ENCODE assay signal across 10 cellular contexts in the genomic region with DNA sequence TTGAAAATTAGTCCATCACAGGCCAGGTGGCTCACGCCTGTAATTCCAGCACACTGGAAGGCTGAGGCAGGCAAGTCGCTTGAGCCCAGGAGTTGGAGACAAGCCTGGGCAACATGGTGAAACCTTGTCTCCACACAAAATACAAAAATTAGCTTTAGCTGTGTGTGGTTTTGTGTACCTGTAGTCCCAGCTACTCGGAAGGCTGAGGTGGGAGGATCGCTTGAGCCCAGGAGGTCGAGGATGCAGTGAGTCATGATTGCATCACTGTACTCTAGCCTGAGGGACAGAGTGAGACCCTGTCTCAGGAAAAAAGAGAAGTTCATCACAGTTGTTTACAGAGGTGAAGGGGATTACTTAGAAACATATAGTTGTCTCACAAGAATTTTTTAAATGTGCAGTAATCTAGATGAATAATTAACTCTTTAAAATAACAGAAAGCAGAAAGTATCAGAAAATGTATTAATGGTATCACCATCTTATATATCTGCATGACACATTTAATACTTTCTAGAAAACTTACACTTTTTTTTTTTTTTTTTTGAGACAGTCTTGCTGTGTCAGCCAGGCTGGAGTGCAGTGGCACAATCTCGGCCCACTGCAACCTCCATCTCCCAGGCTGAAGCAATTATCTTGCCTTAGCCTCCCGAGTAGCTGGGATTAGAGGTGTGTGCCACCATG. TPM values are rescaled to one million over a fixed set of nuclear protein-coding genes. Genes with fewer than 3 reads are reported as not detected.
DNase-seq lines count a peak whose midpoint lies in the region; ATAC-seq and TF ChIP-seq lines count a peak whose summit lies in the region.
"Had no signal": no experiment of that assay in that cellular context is flagged by ENCODE, and none has a peak within 500 bp of the region (broad histone marks: within the 10 kb centered on the region; RNA-seq: fewer than 3 reads in every experiment).

No MANE protein-coding gene starts in this region.

- H3K56ac ChIP-seq in mesendoderm (ENCODE audit: low read length): peak overlapping the region; percentile 57

- H2BK120ac ChIP-seq in mesendoderm (ENCODE audit: low read depth, low read length): no peak overlapping the region

- H3K27ac Mint-ChIP-seq in activated naive CD8-positive, alpha-beta T cell treated with anti-CD3 and anti-CD28 coated beads for 36 hours: peak overlapping the region; percentile 85
- H3K27ac Mint-ChIP-seq: activated CD4-positive, alpha-beta T cell treated with anti-CD3 and anti-CD28 coated beads, Interleukin-2, amount 10 ng/mL, durations not matched to agents 24 days and 14 days had no signal

- no peak overlapping the region for H3K4me2 ChIP-seq in mesendoderm (ENCODE audit: low read length)

- no peaks in the 10 kb centered on the region for H3K4me1 ChIP-seq in mesendoderm (ENCODE audit: control insufficient read depth, low read depth, low read length)

- H3K4me3 ChIP-seq in MG63 (no peak overlapping the region), mesendoderm (ENCODE audit: low read length) (no peak overlapping the region)
- H3K4me3 ChIP-seq: cardiac muscle cell had no signal

- no peak overlapping the region for H4K5ac ChIP-seq in mesendoderm (ENCODE audit: low read length)

- no peak overlapping the region for H2AK5ac ChIP-seq in mesendoderm (ENCODE audit: low read length)

- no peak for TF ChIP-seq CTCF in GM20000 (IDR thresholded peaks at IDR 0.05; ENCODE audit: extremely low read depth, missing control alignments)

- peaks cover 3% of the 10 kb centered on the region for H3K79me1 ChIP-seq in mesendoderm (ENCODE audit: low read length)

- WGBS in mesendoderm (ENCODE audit: extremely low coverage, insufficient coverage, low lambda C conversion rate): no CpG with 5 or more reads among the region's 7 CpGs

- ATAC-seq in GM18498 (IDR thresholded peaks at IDR 0.05; ENCODE audit: unreplicated experiment) (no peak), GM21367 (IDR thresholded peaks at IDR 0.05; ENCODE audit: unreplicated experiment) (no peak)

- H3K18ac ChIP-seq in mesendoderm (ENCODE audit: low read length): no peak overlapping the region

- DNase-seq in EL: peak; percentile 74
- DNase-seq in MG63: peak; percentile 40
- peak; percentile 28 for DNase-seq in activated naive CD8-positive, alpha-beta T cell treated with anti-CD3 and anti-CD28 coated beads for 36 hours
- DNase-seq in mesendoderm: peak; percentile 77
- no peak for DNase-seq in GM20000 (ENCODE audit: low spot score)
- no peak for DNase-seq in NCI-H524 treated with DMSO at 0.1 percent for 48 hours (lab: John Stamatoyannopoulos, UW)
- DNase-seq: activated CD4-positive, alpha-beta T cell treated with anti-CD3 and anti-CD28 coated beads, Interleukin-2, amount 10 ng/mL, durations not matched to agents 24 days and 14 days had no signal

- H3K79me2 ChIP-seq in mesendoderm (ENCODE audit: control insufficient read depth, insufficient read depth, low read length): peaks cover 59% of the 10 kb centered on the region

- H3K23ac ChIP-seq in mesendoderm (ENCODE audit: low read length): no peak overlapping the region

- H3K9ac ChIP-seq in mesendoderm (ENCODE audit: low read length): no peak overlapping the region

- H4K8ac ChIP-seq in mesendoderm (ENCODE audit: low read depth, low read length): no peak overlapping the region

- no peaks in the 10 kb centered on the region for H3K27me3 Mint-ChIP-seq in activated naive CD8-positive, alpha-beta T cell treated with anti-CD3 and anti-CD28 coated beads for 36 hours
- H3K27me3 Mint-ChIP-seq: activated CD4-positive, alpha-beta T cell treated with anti-CD3 and anti-CD28 coated beads, Interleukin-2, amount 10 ng/mL, durations not matched to agents 24 days and 14 days had no signal

- H3K9me3 ChIP-seq in MG63: no peaks in the 10 kb centered on the region

- H3K36me3 ChIP-seq in MG63: peaks cover 13% of the 10 kb centered on the region
- H3K36me3 ChIP-seq in mesendoderm (ENCODE audit: control insufficient read depth, insufficient read depth, low read length): no peaks in the 10 kb centered on the region
- H3K36me3 ChIP-seq: cardiac muscle cell had no signal

- no peak overlapping the region for H3K27ac ChIP-seq in mesendoderm (ENCODE audit: low read depth, low read length)
- H3K27ac ChIP-seq: cardiac muscle cell had no signal

- H3K4me1 Mint-ChIP-seq in activated naive CD8-positive, alpha-beta T cell treated with anti-CD3 and anti-CD28 coated beads for 36 hours: peaks cover 62% of the 10 kb centered on the region

- peaks cover 36% of the 10 kb centered on the region for H3K36me3 Mint-ChIP-seq in activated naive CD8-positive, alpha-beta T cell treated with anti-CD3 and anti-CD28 coated beads for 36 hours

- H3K9me3 Mint-ChIP-seq in activated naive CD8-positive, alpha-beta T cell treated with anti-CD3 and anti-CD28 coated beads for 36 hours: no peaks in the 10 kb centered on the region
- H3K9me3 Mint-ChIP-seq: activated CD4-positive, alpha-beta T cell treated with anti-CD3 and anti-CD28 coated beads, Interleukin-2, amount 10 ng/mL, durations not matched to agents 24 days and 14 days had no signal

- H2BK15ac ChIP-seq in mesendoderm (replicated peaks; ENCODE audit: low read depth): no peak overlapping the region

- peak overlapping the region; percentile 20 for H3K4me3 Mint-ChIP-seq in activated naive CD8-positive, alpha-beta T cell treated with anti-CD3 and anti-CD28 coated beads for 36 hours
- H3K4me3 Mint-ChIP-seq: activated CD4-positive, alpha-beta T cell treated with anti-CD3 and anti-CD28 coated beads, Interleukin-2, amount 10 ng/mL, durations not matched to agents 24 days and 14 days had no signal

- H3K4ac ChIP-seq in mesendoderm (ENCODE audit: low read depth, low read length): peak overlapping the region; percentile 55

- H3K27me3 ChIP-seq in MG63 (no peaks in the 10 kb centered on the region), mesendoderm (ENCODE audit: insufficient read depth, low read length, poor library complexity) (no peaks in the 10 kb centered on the region)
- H3K27me3 ChIP-seq: cardiac muscle cell had no signal

- no peak overlapping the region for H2BK5ac ChIP-seq in mesendoderm (ENCODE audit: low read length)

RNA-seq across cellular contexts. Expression of gene LCOR, which starts 8.9 kb away (rescaled TPM):
- total RNA-seq in MG63 (2014; rRNA removed; shearing (Covaris generic); ENCODE audit: low replicate concordance): 4.3 and 6.8 TPM in 2 replicates
- total RNA-seq in activated naive CD8-positive, alpha-beta T cell treated with anti-CD3 and anti-CD28 coated beads for 36 hours: 10 to 100 TPM; 25.9 to 27.6 TPM
- polyA plus RNA-seq in mesendoderm (2013, experiment 1 of 2): 8.5 TPM
- polyA plus RNA-seq in mesendoderm (2013, experiment 2 of 2): 8.0 TPM

Comparison
In these comparisons a context has a peak if more than half of its experiments do, and no peak if none do; other contexts are left out.
1. DNase-seq: peak in EL (single experiment), MG63 (single experiment), activated naive CD8-positive, alpha-beta T cell treated with anti-CD3 and anti-CD28 coated beads for 36 hours (single experiment) and mesendoderm (single experiment); none in GM20000 (single experiment) and NCI-H524 treated with DMSO at 0.1 percent for 48 hours (single experiment).